Comparison of ENCODE assay signal across 20 cellular contexts in genomic region chr1:51445346-51446090, GRCh38.
DNase-seq lines count a peak whose midpoint lies in the region; ATAC-seq and TF ChIP-seq lines count a peak whose summit lies in the region.
"Had no signal": no experiment of that assay in that cellular context is flagged by ENCODE, and none has a peak within 500 bp of the region (broad histone marks: within the 10 kb centered on the region; RNA-seq: fewer than 3 reads in every experiment).

No MANE protein-coding gene starts in this region.

- H3K27ac ChIP-seq in upper lobe of right lung (peak overlapping the region; percentile 44), hepatocyte (no peak overlapping the region)
- H3K27ac ChIP-seq: colonic mucosa had no signal

- H3K9me2 ChIP-seq in hepatocyte (replicated peaks; ENCODE audit: insufficient read depth): no peaks in the 10 kb centered on the region

- H3K9me3 ChIP-seq in upper lobe of right lung (no peaks in the 10 kb centered on the region), hepatocyte (ENCODE audit: low read depth) (no peaks in the 10 kb centered on the region)
- H3K9me3 ChIP-seq: Caco-2, colonic mucosa, heart right ventricle had no signal

- no peaks in the 10 kb centered on the region for H3K79me2 ChIP-seq in hepatocyte

- intact Hi-C loops in Right ventricle myocardium inferior (cut with DNase I) (no loop called here), cardiac septum (cut with DNase I) (no loop called here), upper lobe of right lung (cut with DNase I) (no loop called here)

- no peak overlapping the region for H3K4me3 ChIP-seq in fibroblast of the aortic adventitia (ENCODE audit: low read depth, low read length)
- H3K4me3 ChIP-seq in upper lobe of right lung: no peak overlapping the region
- no peak overlapping the region for H3K4me3 ChIP-seq in hepatocyte
- H3K4me3 ChIP-seq: colonic mucosa, heart right ventricle had no signal

- no peak overlapping the region for H2AFZ ChIP-seq in hepatocyte

- ATAC-seq in Right ventricle myocardium inferior (peak; percentile 60), upper lobe of right lung (no peak)
- ATAC-seq: HepG2; stimulated activated naive CD8-positive, alpha-beta T cell treated with anti-CD3 and anti-CD28 coated beads, Interleukin-15, Interleukin-2, amounts not matched to agents 100 U/mL and 50 U/mL, for 24 hours had no signal

- 79% methylated on average over 2 of the region's 2 CpGs for WGBS in hepatocyte (ENCODE audit: low lambda C conversion rate, missing lambda C conversion rate)

- peaks cover 25% of the 10 kb centered on the region for H3K36me3 ChIP-seq in upper lobe of right lung
- H3K36me3 ChIP-seq in hepatocyte (replicated peaks; ENCODE audit: insufficient read depth, low read depth): no peaks in the 10 kb centered on the region

- no peaks in the 10 kb centered on the region for H4K20me1 ChIP-seq in hepatocyte (ENCODE audit: insufficient read depth, poor library complexity, severe bottlenecking)

- no peak overlapping the region for H3K4me2 ChIP-seq in hepatocyte

- DNase-seq in Right ventricle myocardium inferior (ENCODE audit: missing footprints): no peak
- no peak for DNase-seq in cardiac septum (ENCODE audit: low spot score)
- DNase-seq in OCI-M1 (lab: John Stamatoyannopoulos, UW): peak; percentile 42
- DNase-seq in fibroblast of the aortic adventitia (ENCODE audit: low read depth): peak; percentile 41
- no peak for DNase-seq in upper lobe of right lung
- DNase-seq in SW 1271 (lab: John Stamatoyannopoulos, UW): no peak
- DNase-seq in hepatocyte (ENCODE audit: low spot score): no peak
- no peak for DNase-seq in NK-92 treated with Interleukin-12 subunit alpha and Interleukin-12 subunit beta, amount 100 ng/mL, for 24 hours (lab: John Stamatoyannopoulos, UW)
- DNase-seq: ACHN; activated CD4-positive, alpha-beta T cell treated with anti-CD3 and anti-CD28 coated beads for 4 hours; activated naive CD4-positive, alpha-beta T cell treated with Interleukin-2 at 50 U/mL for 16 hours; aorta; Caco-2; colonic mucosa; heart right ventricle; NCI-H2081 treated with DMSO at 0.1 percent for 48 hours; NCI-H526; stimulated activated CD4-positive, alpha-beta T cell treated with anti-CD3 and anti-CD28 coated beads, Interleukin-15, amount 100 ng/mL, for 24 hours; stimulated activated naive CD8-positive, alpha-beta T cell treated with anti-CD3 and anti-CD28 coated beads, Interleukin-15, Interleukin-2, amounts not matched to agents 100 U/mL and 50 U/mL, for 24 hours had no signal

- H3K4me1 ChIP-seq in upper lobe of right lung (peaks cover 12% of the 10 kb centered on the region), hepatocyte (ENCODE audit: insufficient read depth) (peaks cover 5% of the 10 kb centered on the region)
- H3K4me1 ChIP-seq: Caco-2, colonic mucosa had no signal

- H3K27me3 ChIP-seq in upper lobe of right lung (no peaks in the 10 kb centered on the region), hepatocyte (no peaks in the 10 kb centered on the region)
- H3K27me3 ChIP-seq: colonic mucosa, heart right ventricle had no signal

- TF ChIP-seq CTCF in fibroblast of the aortic adventitia (IDR thresholded peaks at IDR 0.05; ENCODE audit: insufficient read depth, low read length): no peak
- no peak for TF ChIP-seq CTCF in upper lobe of right lung (IDR thresholded peaks at IDR 0.05)
- no peak for TF ChIP-seq CTCF in hepatocyte (IDR thresholded peaks at IDR 0.05; ENCODE audit: poor library complexity)

Comparison
In these comparisons a context has a peak if more than half of its experiments do, and no peak if none do; other contexts are left out.
1. DNase-seq: peak in OCI-M1 (single experiment) and fibroblast of the aortic adventitia (single experiment); none in Right ventricle myocardium inferior (single experiment), cardiac septum (single experiment), upper lobe of right lung (single experiment), SW 1271 (0 of 2), hepatocyte (single experiment) and NK-92 treated with Interleukin-12 subunit alpha and Interleukin-12 subunit beta, amount 100 ng/mL, for 24 hours (single experiment).